7 cellular contexts compared by ENCODE assay signal in genomic region chr19:2977686-2978466, GRCh38. TPM values are rescaled to one million over a fixed set of nuclear protein-coding genes. Genes with fewer than 3 reads are reported as not detected.
A peak's percentile ranks its signal among the peaks of the same experiment; 100 is the strongest.
DNase-seq lines count a peak whose midpoint lies in the region; ATAC-seq and TF ChIP-seq lines count a peak whose summit lies in the region.

No MANE protein-coding gene starts in this region.

- no peak for TF ChIP-seq CTCF in fibroblast of villous mesenchyme (IDR thresholded peaks at IDR 0.05; ENCODE audit: insufficient read depth, low read depth, low read length)

- peak overlapping the region; percentile 99 for H3K4me3 Mint-ChIP-seq in stimulated activated naive B cell treated with anti-CD40 and anti-IgM and Interleukin-4, amounts not matched to agents 10 μg/mL and 1 μg/mL and 100 μg/mL, for 72 hours

- peaks cover 0 to 3% of the 10 kb centered on the region in 2 donors for H3K36me3 Mint-ChIP-seq in stimulated activated naive B cell treated with anti-CD40 and anti-IgM and Interleukin-4, amounts not matched to agents 10 μg/mL and 1 μg/mL and 100 μg/mL, for 72 hours

- H3K9me3 Mint-ChIP-seq in stimulated activated naive B cell treated with anti-CD40 and anti-IgM and Interleukin-4, amounts not matched to agents 10 μg/mL and 1 μg/mL and 100 μg/mL, for 72 hours: no peaks in the 10 kb centered on the region

- peaks cover 20 to 51% of the 10 kb centered on the region in 2 donors for H3K4me1 Mint-ChIP-seq in stimulated activated naive B cell treated with anti-CD40 and anti-IgM and Interleukin-4, amounts not matched to agents 10 μg/mL and 1 μg/mL and 100 μg/mL, for 72 hours

- no peak overlapping the region for H3K27ac Mint-ChIP-seq in stimulated activated naive B cell treated with anti-CD40 and anti-IgM and Interleukin-4, amounts not matched to agents 10 μg/mL and 1 μg/mL and 100 μg/mL, for 72 hours

- peaks cover 6 to 12% of the 10 kb centered on the region in 2 donors for H3K27me3 Mint-ChIP-seq in stimulated activated naive B cell treated with anti-CD40 and anti-IgM and Interleukin-4, amounts not matched to agents 10 μg/mL and 1 μg/mL and 100 μg/mL, for 72 hours

- peak; percentile 26 for DNase-seq in RKO (ENCODE audit: low spot score)
- no peak for DNase-seq in fibroblast of villous mesenchyme (ENCODE audit: low read depth)
- no peak for DNase-seq in stimulated activated naive B cell treated with anti-CD40 and anti-IgM and Interleukin-4, amounts not matched to agents 10 μg/mL and 1 μg/mL and 100 μg/mL, for 72 hours
- DNase-seq in HPDE6-E6E7 (ENCODE audit: extremely low spot score): no peak
- DNase-seq in G401 (ENCODE audit: low spot score): no peak

- ATAC-seq in GM21529 (IDR thresholded peaks at IDR 0.05; ENCODE audit: unreplicated experiment) (peak; percentile 10), HG03039 (IDR thresholded peaks at IDR 0.05; ENCODE audit: unreplicated experiment) (no peak)
- peak; percentile 1 to 2 for ATAC-seq in stimulated activated naive B cell treated with anti-CD40 and anti-IgM and Interleukin-4, amounts not matched to agents 10 μg/mL and 1 μg/mL and 100 μg/mL, for 72 hours (replicated peaks)

- peak overlapping the region; percentile 16 for H3K4me3 ChIP-seq in fibroblast of villous mesenchyme (ENCODE audit: low read depth, low read length)

- in situ Hi-C loops in G401 (cut with HindIII; ENCODE audit: low sequenced_read_pairs): no loop called here

RNA-seq across cellular contexts. Expression of gene TLE6, which starts 0.5 kb away (rescaled TPM):
- total RNA-seq in fibroblast of villous mesenchyme: 0.97 and 1.7 TPM in 2 replicates
- total RNA-seq in G401 (2014; rRNA removed; shearing (Covaris generic)): 2.7 and 10.4 TPM in 2 replicates

RNA-seq across cellular contexts. Expression of gene ZNF77, which starts 33.1 kb away (rescaled TPM):
- 3.0 and 4.8 TPM in 2 replicates for total RNA-seq in fibroblast of villous mesenchyme
- 6.5 and 7.1 TPM in 2 replicates for total RNA-seq in G401 (2014; rRNA removed; shearing (Covaris generic))

RNA-seq across cellular contexts. Expression of gene TLE2, which starts 51.2 kb away (rescaled TPM):
- total RNA-seq in fibroblast of villous mesenchyme: 0.32 and 1.7 TPM in 2 replicates
- total RNA-seq in G401 (2014; rRNA removed; shearing (Covaris generic)): 10.2 and 11.7 TPM in 2 replicates
